Comparison of ENCODE assay signal across 20 cellular contexts in the genomic region with DNA sequence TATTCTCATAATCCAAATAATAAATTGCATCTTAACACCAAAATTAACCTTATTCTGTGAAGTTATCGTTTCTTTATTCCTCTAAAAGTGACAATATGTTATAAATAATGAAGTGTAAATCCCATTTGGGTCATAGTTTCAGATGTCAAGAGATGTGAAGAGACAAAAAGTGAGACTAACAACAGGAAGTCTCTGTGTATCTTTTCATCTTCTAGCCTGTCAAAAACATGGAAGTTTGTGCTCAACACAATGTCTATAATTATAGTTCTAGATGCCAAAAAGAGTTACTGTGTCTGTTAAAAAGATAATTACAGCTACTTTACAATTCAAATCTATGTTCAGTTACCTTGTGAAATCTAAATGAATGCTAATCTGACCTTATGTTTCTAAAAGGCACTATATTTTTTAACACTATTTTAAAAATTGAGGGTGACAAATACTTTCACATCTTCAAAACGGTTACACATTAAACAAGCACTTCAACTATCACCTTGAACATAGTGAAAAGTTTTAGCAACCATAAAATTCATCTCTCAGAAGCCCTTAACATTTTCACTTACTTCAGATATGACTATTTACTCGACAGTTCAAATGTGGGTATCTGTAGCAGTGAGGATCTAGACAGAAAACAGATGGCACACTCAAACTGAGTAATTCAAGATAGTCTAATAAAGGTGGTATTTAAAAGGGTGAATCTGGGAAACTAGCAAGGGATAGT.
DNase-seq lines count a peak whose midpoint lies in the region; ATAC-seq and TF ChIP-seq lines count a peak whose summit lies in the region.
"Had no signal": no experiment of that assay in that cellular context is flagged by ENCODE, and none has a peak within 500 bp of the region (broad histone marks: within the 10 kb centered on the region; RNA-seq: fewer than 3 reads in every experiment).

No MANE protein-coding gene starts in this region.

- H3K9me3 Mint-ChIP-seq in type B pancreatic cell, result no peaks in the 10 kb centered on the region
- H3K9me3 Mint-ChIP-seq: activated naive CD8-positive, alpha-beta T cell treated with anti-CD3 and anti-CD28 coated beads, Interleukin-2, amount 10 ng/mL, durations not matched to agents 7 days and 5 days had no signal

- no peak for DNase-seq in type B pancreatic cell (ENCODE audit: extremely low spot score, unreplicated experiment)
- DNase-seq in GM13977 (ENCODE audit: low spot score), result no peak
- no peak for DNase-seq in NCI-H345 (lab: John Stamatoyannopoulos, UW)
- no peak for DNase-seq in activated CD4-positive, CD25-positive, alpha-beta regulatory T cell (lab: John Stamatoyannopoulos, UW)
- DNase-seq: activated CD4-positive, alpha-beta T cell treated with anti-CD3 and anti-CD28 coated beads, Interleukin-2, amount 50 U/mL, for 48 hours; activated naive CD8-positive, alpha-beta T cell treated with anti-CD3 and anti-CD28 coated beads, Interleukin-2, amount 10 ng/mL, durations not matched to agents 7 days and 5 days; activated T-cell treated with anti-CD3 and anti-CD28 coated beads, Interleukin-2, amount 50 U/mL, for 1 hour; glutamatergic neuron; immature natural killer cell; natural killer cell; NCI-H1417; NCI-H2171 treated with DMSO at 0.1 percent for 48 hours; T-cell; thyroid gland had no signal

- H3K27ac Mint-ChIP-seq in type B pancreatic cell, result no peak overlapping the region
- H3K27ac Mint-ChIP-seq: activated naive CD8-positive, alpha-beta T cell treated with anti-CD3 and anti-CD28 coated beads, Interleukin-2, amount 10 ng/mL, durations not matched to agents 7 days and 5 days; immature natural killer cell; natural killer cell; stimulated activated effector memory CD8-positive, alpha-beta T cell treated with anti-CD3 and anti-CD28 coated beads, Interleukin-12 subunit alpha, Interleukin-12 subunit beta, amount 100 ng/mL, for 72 hours; T-cell had no signal

- no peak overlapping the region for H3K4me3 Mint-ChIP-seq in type B pancreatic cell
- H3K4me3 Mint-ChIP-seq: activated naive CD8-positive, alpha-beta T cell treated with anti-CD3 and anti-CD28 coated beads, Interleukin-2, amount 10 ng/mL, durations not matched to agents 7 days and 5 days; immature natural killer cell; natural killer cell; stimulated activated effector memory CD8-positive, alpha-beta T cell treated with anti-CD3 and anti-CD28 coated beads, Interleukin-12 subunit alpha, Interleukin-12 subunit beta, amount 100 ng/mL, for 72 hours; T-cell had no signal

- ATAC-seq in GM18909 (IDR thresholded peaks at IDR 0.05; ENCODE audit: poor library complexity, unreplicated experiment), result peak; percentile 80
- ATAC-seq in GM21619 (IDR thresholded peaks at IDR 0.05; ENCODE audit: unreplicated experiment), result peak; percentile 81
- peak; percentile 88 for ATAC-seq in HG03097 (IDR thresholded peaks at IDR 0.05; ENCODE audit: low FRiP score, unreplicated experiment)
- peak; percentile 80 for ATAC-seq in HG03571 (IDR thresholded peaks at IDR 0.05; ENCODE audit: unreplicated experiment)
- ATAC-seq: esophagus mucosa; natural killer cell; stimulated activated effector memory CD8-positive, alpha-beta T cell treated with anti-CD3 and anti-CD28 coated beads, Interleukin-12 subunit alpha, Interleukin-12 subunit beta, amount 100 ng/mL, for 72 hours; T-cell had no signal

- no peaks in the 10 kb centered on the region for H3K36me3 Mint-ChIP-seq in type B pancreatic cell
- H3K36me3 Mint-ChIP-seq: activated naive CD8-positive, alpha-beta T cell treated with anti-CD3 and anti-CD28 coated beads, Interleukin-2, amount 10 ng/mL, durations not matched to agents 7 days and 5 days; immature natural killer cell; natural killer cell; stimulated activated effector memory CD8-positive, alpha-beta T cell treated with anti-CD3 and anti-CD28 coated beads, Interleukin-12 subunit alpha, Interleukin-12 subunit beta, amount 100 ng/mL, for 72 hours; T-cell had no signal

- no peak for TF ChIP-seq CTCF in type B pancreatic cell (conservative IDR thresholded peaks at IDR 0.05)
- TF ChIP-seq CTCF in GM13977 (IDR thresholded peaks at IDR 0.05; ENCODE audit: extremely low read depth, insufficient read depth, missing control alignments), result no peak

- in situ Hi-C loops in GM13977 (cut with MboI; ENCODE audit: low pct_unique_long_range_greater_than_20kb, low sequenced_read_pairs, unreplicated experiment), result no loop called here

- H3K27me3 Mint-ChIP-seq in type B pancreatic cell, result no peaks in the 10 kb centered on the region
- H3K27me3 Mint-ChIP-seq: activated naive CD8-positive, alpha-beta T cell treated with anti-CD3 and anti-CD28 coated beads, Interleukin-2, amount 10 ng/mL, durations not matched to agents 7 days and 5 days; T-cell had no signal

- no peaks in the 10 kb centered on the region for H3K4me1 Mint-ChIP-seq in type B pancreatic cell (ENCODE audit: unreplicated experiment)
- H3K4me1 Mint-ChIP-seq: activated naive CD8-positive, alpha-beta T cell treated with anti-CD3 and anti-CD28 coated beads, Interleukin-2, amount 10 ng/mL, durations not matched to agents 7 days and 5 days; immature natural killer cell; natural killer cell; stimulated activated effector memory CD8-positive, alpha-beta T cell treated with anti-CD3 and anti-CD28 coated beads, Interleukin-12 subunit alpha, Interleukin-12 subunit beta, amount 100 ng/mL, for 72 hours; T-cell had no signal
